6 cellular contexts compared by ENCODE assay signal in genomic region chr6:75863784-75864183, GRCh38.
"Had no signal": no experiment of that assay in that cellular context is flagged by ENCODE, and none has a peak within 500 bp of the region (broad histone marks: within the 10 kb centered on the region; RNA-seq: fewer than 3 reads in every experiment).

No MANE protein-coding gene starts in this region.

- DNase-seq: H9, HCEC 1CT, IMR-90, KG1 had no signal

- H3K4me2 ChIP-seq: GM23338 had no signal

- H2AFZ ChIP-seq: GM23338 had no signal

- ATAC-seq: GM23338, K562 had no signal

- H3K4me3 ChIP-seq: GM23338, K562 had no signal
